ENCODE assay signal across 8 cellular contexts in the genomic region with DNA sequence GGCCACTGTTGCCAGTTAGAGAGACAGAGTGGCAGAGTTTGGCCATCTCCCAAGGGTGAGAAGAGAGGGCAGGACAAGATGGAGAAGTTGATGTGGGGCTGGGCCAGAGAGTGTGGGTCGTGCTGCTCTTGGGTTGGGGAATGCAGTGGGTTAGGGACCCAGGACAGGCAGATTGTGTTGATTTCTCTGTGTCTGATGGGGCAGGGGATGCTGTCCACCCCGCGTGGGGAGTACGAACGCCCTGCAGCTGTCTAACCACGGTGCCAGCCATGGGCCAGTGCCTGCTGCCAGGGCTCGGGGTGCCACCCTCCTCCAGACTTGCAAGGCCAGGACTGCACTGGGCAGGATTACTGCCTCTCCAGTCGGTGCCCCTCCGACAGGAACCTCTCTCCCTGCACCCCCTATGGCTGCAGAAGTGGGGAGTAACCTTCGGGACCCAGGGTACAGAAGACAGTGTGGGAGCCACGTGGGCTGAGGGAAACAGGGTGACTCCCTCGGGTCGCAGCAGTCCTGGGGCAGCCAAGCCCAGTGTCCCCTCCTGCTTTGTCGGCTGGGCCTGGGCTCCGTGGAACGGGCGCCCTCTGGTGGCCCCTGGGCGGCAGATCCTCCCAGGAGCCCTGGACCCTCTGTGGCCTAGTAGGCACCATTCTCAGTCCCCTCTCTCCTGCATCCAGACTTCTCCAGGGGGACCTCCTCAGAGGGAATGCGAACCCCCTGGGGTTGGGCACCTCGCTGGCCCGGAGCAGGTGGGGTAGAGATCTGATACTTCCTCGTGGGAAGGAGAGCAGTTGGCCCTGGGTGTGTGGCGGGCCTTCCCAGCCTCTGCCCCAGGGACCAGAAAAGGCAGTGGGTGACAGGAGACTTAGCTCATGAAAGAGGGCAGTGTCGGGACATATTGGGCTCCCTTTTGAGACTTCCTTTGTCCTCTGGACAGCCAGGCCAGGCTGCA. TPM values are rescaled to one million over a fixed set of nuclear protein-coding genes. Genes with fewer than 3 reads are reported as not detected.
DNase-seq lines count a peak whose midpoint lies in the region; ATAC-seq, FAIRE-seq and TF ChIP-seq lines count a peak whose summit lies in the region.

No MANE protein-coding gene starts in this region.

- H3K27me3 ChIP-seq in ACC112 (ENCODE audit: insufficient read depth, low read length) = no peaks in the 10 kb centered on the region

- H2AFZ ChIP-seq in ACC112 (ENCODE audit: low read length, unreplicated experiment) = no peak overlapping the region

- TF ChIP-seq POLR2A in GM12891 (IDR thresholded peaks at IDR 0.05; ENCODE audit: low read depth, low read length) = no peak

- DNase-seq in GM12891 (ENCODE audit: insufficient read length, low spot score) = peak; percentile 93
- peak; percentile 43 for DNase-seq in NCI-H69 (lab: John Stamatoyannopoulos, UW)
- DNase-seq in activated CD8-positive, alpha-beta memory T cell treated with anti-CD3 and anti-CD28 coated beads, Interleukin-2, amount 50 U/mL, for 4 hours = peak; percentile 69
- no peak for DNase-seq in epithelial cell of prostate (ENCODE audit: low read depth, low spot score)
- peak; percentile 84 for DNase-seq in myocyte (ENCODE audit: low read depth)
- peak; percentile 31 to 51 for DNase-seq in stimulated activated CD8-positive, alpha-beta memory T cell treated with anti-CD3 and anti-CD28 coated beads, Interleukin-7, amount 100 ng/mL, for 4 hours (ENCODE audit: low read depth in 2 of 2)

- no peak for ATAC-seq in GM21447 (IDR thresholded peaks at IDR 0.05; ENCODE audit: unreplicated experiment)

- peak; percentile 64 for FAIRE-seq in GM12891 (lab: Jason Lieb, UNC)

- no peaks in the 10 kb centered on the region for H3K36me3 ChIP-seq in ACC112 (ENCODE audit: insufficient read depth, low read length)

- peaks cover 26% of the 10 kb centered on the region for H3K4me1 ChIP-seq in ACC112 (ENCODE audit: control insufficient read depth, insufficient read depth, low read length, unreplicated experiment)

- H3K4me3 ChIP-seq in ACC112 (ENCODE audit: low read depth, low read length) = peak overlapping the region; percentile 95

- H3K79me2 ChIP-seq in ACC112 (ENCODE audit: control insufficient read depth, insufficient read depth, low read length, unreplicated experiment) = peaks cover 40% of the 10 kb centered on the region

- H3K27ac ChIP-seq in ACC112 (ENCODE audit: low read depth, low read length) (no peak overlapping the region), epithelial cell of prostate (peak overlapping the region; percentile 64)

TF ChIP-seq in GM12891, 5 proteins besides CTCF, POLR2A, EP300 and RAD21:
- TF ChIP-seq POU2F2 (IDR thresholded peaks at IDR 0.05; ENCODE audit: low read depth, low read length) (no peak), SPI1 (IDR thresholded peaks at IDR 0.05; ENCODE audit: low read depth, low read length) (no peak), TAF1 (IDR thresholded peaks at IDR 0.05; ENCODE audit: low read depth, low read length) (no peak), POLR2AphosphoS5 (IDR thresholded peaks at IDR 0.05; ENCODE audit: low read depth, low read length) (no peak), PAX5 (IDR thresholded peaks at IDR 0.05; ENCODE audit: insufficient read depth, low read length, severe bottlenecking) (no peak)

RNA-seq across cellular contexts. Expression of a gene that starts 2.7 kb away (rescaled TPM):
- 0.19 TPM for polyA plus RNA-seq in GM12891 (2012; ENCODE audit: low read depth, missing spikeins)
- total RNA-seq in myocyte = 757 and 1,139 TPM in 2 replicates
- 811 TPM for polyA plus RNA-seq in myocyte (2012)
